ENCODE assay signal across 8 cellular contexts in genomic region chr2:156434461-156435291, GRCh38. TPM values are rescaled to one million over a fixed set of nuclear protein-coding genes. Genes with fewer than 3 reads are reported as not detected.
DNase-seq lines count a peak whose midpoint lies in the region; ATAC-seq and TF ChIP-seq lines count a peak whose summit lies in the region.

No MANE protein-coding gene starts in this region.

- H3K4me1 ChIP-seq in mammary epithelial cell (ENCODE audit: insufficient read depth, low read length) = peaks cover 43% of the 10 kb centered on the region
- peaks cover 48% of the 10 kb centered on the region for H3K4me1 ChIP-seq in mononuclear cell (ENCODE audit: insufficient read depth, low read length)

- H3K27me3 ChIP-seq in mammary epithelial cell (ENCODE audit: insufficient read depth, low read length) = no peaks in the 10 kb centered on the region
- H3K27me3 ChIP-seq in mononuclear cell (ENCODE audit: insufficient read depth, low read length) = no peaks in the 10 kb centered on the region

- H3K79me2 ChIP-seq in mammary epithelial cell (ENCODE audit: insufficient read depth, low read length) = peaks cover 26% of the 10 kb centered on the region

- H3K9me3 ChIP-seq in mammary epithelial cell (replicated peaks; ENCODE audit: insufficient read depth, low read length) (peaks cover 3% of the 10 kb centered on the region), mononuclear cell (ENCODE audit: low read depth, low read length) (no peaks in the 10 kb centered on the region)

- TF ChIP-seq CTCF in mammary epithelial cell (conservative IDR thresholded peaks at IDR 0.05 in 1 of 2, IDR thresholded peaks at IDR 0.05 in 1 of 2; ENCODE audit: extremely low read depth in 1 of 2, insufficient read depth in 1 of 2, low read depth in 1 of 2, low read length in 2 of 2) = no peak
- TF ChIP-seq CTCF in omental fat pad (IDR thresholded peaks at IDR 0.05) = no peak

- BruUV-seq in mammary epithelial cell (replicated peaks; lab: Mats Ljungman, UMichigan) = no TSS peak

- H4K20me1 ChIP-seq in mammary epithelial cell (ENCODE audit: insufficient read depth, low read length) = no peaks in the 10 kb centered on the region

- H3K9ac ChIP-seq in mammary epithelial cell (ENCODE audit: insufficient read depth, low read length) = peak overlapping the region; percentile 94

- H3K27ac ChIP-seq in mammary epithelial cell (ENCODE audit: insufficient read depth, low read depth, low read length) = peak overlapping the region; percentile 90

- H3K36me3 ChIP-seq in mammary epithelial cell (ENCODE audit: insufficient read depth, low read length) = no peaks in the 10 kb centered on the region

- dilution Hi-C loops in mammary epithelial cell (cut with HindIII; ENCODE audit: low sequenced_read_pairs) = loop anchor here (25.0 kb wide), 1 partner anchor 803 kb away; no protein-coding TSS in a partner anchor

- ATAC-seq in omental fat pad (ENCODE audit: low FRiP score) (no peak), GM21529 (IDR thresholded peaks at IDR 0.05; ENCODE audit: unreplicated experiment) (no peak)

- CTCF ChIA-PET in mammary epithelial cell (lab: Charles Lee; ENCODE audit: low non-redundant PET) = no interaction called here

- H2AFZ ChIP-seq in mammary epithelial cell (ENCODE audit: low read depth, low read length) = peak overlapping the region; percentile 93

- peak; percentile 14 for DNase-seq in stimulated activated CD4-positive, alpha-beta T cell treated with anti-CD3 and anti-CD28 coated beads, Interleukin-15, amount 100 ng/mL, for 24 hours
- DNase-seq in stimulated activated CD4-positive, alpha-beta T cell treated with anti-CD3 and anti-CD28 coated beads, Interleukin-2, amount 100 ng/mL, for 48 hours = no peak
- DNase-seq in mammary epithelial cell (no peak), AG08395 (ENCODE audit: low spot score) (no peak), SHP77 (lab: John Stamatoyannopoulos, UW) (no peak), omental fat pad (ENCODE audit: low spot score) (no peak)

- intact Hi-C loops in mammary epithelial cell (cut with micrococcal nuclease) = loop anchor here (5.0 kb wide), 2 partner anchors 43 to 153 kb away; no protein-coding TSS in a partner anchor

- in situ Hi-C loops in mammary epithelial cell (cut with MboI; ENCODE audit: low sequenced_read_pairs in 2 of 2) = loop anchor here in 1 of 2 donors (25.0 kb wide), 1 partner anchor 97 kb away; the partner anchor contains the start of gene NR4A2

- H3K4me2 ChIP-seq in mammary epithelial cell (ENCODE audit: insufficient read depth, low read depth, low read length) = peak overlapping the region; percentile 100

- H3K4me3 ChIP-seq in mammary epithelial cell (replicated peaks in 1 of 3; ENCODE audit: insufficient read depth in 1 of 3, low read depth in 2 of 3, low read length in 3 of 3) (no peak overlapping the region), mononuclear cell (ENCODE audit: low read length) (peak overlapping the region; percentile 79)

- 61% methylated on average over 8 of the region's 8 CpGs for WGBS in mammary epithelial cell (ENCODE audit: low coverage, missing lambda C conversion rate)

RNA-seq across cellular contexts. Expression of gene GPD2, which starts 1.5 kb away (rescaled TPM):
- total RNA-seq in mammary epithelial cell (10 to 100 TPM; 30.0 to 39.3 TPM), mononuclear cell (17.5 TPM), omental fat pad (10 to 100 TPM; 38.7 to 62.9 (median 40.7) TPM)
- 17.2 TPM for polyA plus RNA-seq in mammary epithelial cell
- polyA minus RNA-seq in mammary epithelial cell = 58.2 TPM
